38 cellular contexts compared by ENCODE assay signal in genomic region chr1:182251561-182251960, GRCh38.
"Had no signal": no experiment of that assay in that cellular context is flagged by ENCODE, and none has a peak within 500 bp of the region (broad histone marks: within the 10 kb centered on the region; RNA-seq: fewer than 3 reads in every experiment).

No MANE protein-coding gene starts in this region.

- H3K27me3 Mint-ChIP-seq: activated naive CD4-positive, alpha-beta T cell treated with anti-CD3 and anti-CD28 coated beads, Interleukin-2, amount 10 ng/mL, durations not matched to agents 7 days and 5 days; activated naive CD4-positive, alpha-beta T cell treated with anti-CD3 and anti-CD28 coated beads, Interleukin-2, amount 50 U/mL, for 24 hours; activated naive CD8-positive, alpha-beta T cell; activated naive CD8-positive, alpha-beta T cell treated with anti-CD3 and anti-CD28 coated beads for 36 hours; activated naive CD8-positive, alpha-beta T cell treated with anti-CD3 and anti-CD28 coated beads, Interleukin-2, amount 10 ng/mL, durations not matched to agents 7 days and 5 days; activated naive CD8-positive, alpha-beta T cell treated with anti-CD3 and anti-CD28 coated beads, Interleukin-2, amount 50 U/mL, for 24 hours; activated T-cell treated with anti-CD3 and anti-CD28 coated beads, Interleukin-2, amount 50 U/mL, for 24 hours; activated T-helper 17 cell treated with anti-CD3 and anti-CD28 coated beads, Interleukin-2, amount 50 U/mL, for 72 hours; brain; central memory CD8-positive, alpha-beta T cell had no signal

- H3K4me1 Mint-ChIP-seq: brain had no signal

- H3K27me3 ChIP-seq: adrenal gland, ascending aorta, body of pancreas, brain microvascular endothelial cell, breast epithelium had no signal

- H3K36me3 ChIP-seq: adrenal gland, ascending aorta, brain microvascular endothelial cell, breast epithelium, cardiac muscle cell had no signal

- H3K4me1 ChIP-seq: adrenal gland, ascending aorta, body of pancreas, breast epithelium had no signal

- H3K9me3 ChIP-seq: adrenal gland, ascending aorta, body of pancreas, breast epithelium had no signal

- H3K4me3 ChIP-seq: adrenal gland, ascending aorta, body of pancreas, breast epithelium, cardiac muscle cell had no signal

- H3K27ac Mint-ChIP-seq: activated naive CD4-positive, alpha-beta T cell treated with anti-CD3 and anti-CD28 coated beads for 36 hours; activated naive CD4-positive, alpha-beta T cell treated with anti-CD3 and anti-CD28 coated beads, Interleukin-2, amount 10 ng/mL, durations not matched to agents 7 days and 5 days; activated naive CD4-positive, alpha-beta T cell treated with anti-CD3 and anti-CD28 coated beads, Interleukin-2, amount 50 U/mL, for 24 hours; activated naive CD4-positive, alpha-beta T cell treated with anti-CD3 and anti-CD28 coated beads, Interleukin-2, amount 50 U/mL, for 72 hours; activated naive CD8-positive, alpha-beta T cell; activated naive CD8-positive, alpha-beta T cell treated with anti-CD3 and anti-CD28 coated beads for 36 hours; activated naive CD8-positive, alpha-beta T cell treated with anti-CD3 and anti-CD28 coated beads, Interleukin-2, amount 10 ng/mL, durations not matched to agents 7 days and 5 days; activated naive CD8-positive, alpha-beta T cell treated with anti-CD3 and anti-CD28 coated beads, Interleukin-2, amount 50 U/mL, for 24 hours; activated T-cell treated with anti-CD3 and anti-CD28 coated beads, Interleukin-2, amount 50 U/mL, for 24 hours; activated T-helper 1 cell treated with anti-CD3 and anti-CD28 coated beads, Interleukin-12 subunit alpha, Interleukin-12 subunit beta, Interleukin-2, Interleukin-4 antibody, amounts not matched to agents 30 ng/mL and 10 ng/mL and 1 ng/mL, durations not matched to agents 14 hours and 24 hours and 36 hours; activated T-helper 17 cell treated with anti-CD3 and anti-CD28 coated beads, Interleukin-2, amount 50 U/mL, for 72 hours; activated T-helper 2 cell treated with anti-CD3 and anti-CD28 coated beads, Interferon-gamma antibody, Interleukin-2, Interleukin-4, amounts not matched to agents 10 μg/mL and 5 μg/mL and 100 μg/mL, durations not matched to agents 14 hours and 24 hours and 36 hours; brain had no signal

- FAIRE-seq: astrocyte, bronchial epithelial cell had no signal

- H3K9me3 Mint-ChIP-seq: activated naive CD4-positive, alpha-beta T cell treated with anti-CD3 and anti-CD28 coated beads for 36 hours; activated naive CD4-positive, alpha-beta T cell treated with anti-CD3 and anti-CD28 coated beads, Interleukin-2, amount 10 ng/mL, durations not matched to agents 7 days and 5 days; activated naive CD4-positive, alpha-beta T cell treated with anti-CD3 and anti-CD28 coated beads, Interleukin-2, amount 50 U/mL, for 24 hours; activated naive CD8-positive, alpha-beta T cell treated with anti-CD3 and anti-CD28 coated beads for 36 hours; activated naive CD8-positive, alpha-beta T cell treated with anti-CD3 and anti-CD28 coated beads, Interleukin-2, amount 10 ng/mL, durations not matched to agents 7 days and 5 days; activated naive CD8-positive, alpha-beta T cell treated with anti-CD3 and anti-CD28 coated beads, Interleukin-2, amount 50 U/mL, for 24 hours; activated T-cell treated with anti-CD3 and anti-CD28 coated beads, Interleukin-2, amount 50 U/mL, for 4 hours; activated T-helper 1 cell treated with anti-CD3 and anti-CD28 coated beads, Interleukin-12 subunit alpha, Interleukin-12 subunit beta, Interleukin-2, Interleukin-4 antibody, amounts not matched to agents 30 ng/mL and 10 ng/mL and 1 ng/mL, durations not matched to agents 14 hours and 24 hours and 36 hours; activated T-helper 17 cell treated with anti-CD3 and anti-CD28 coated beads, Interleukin-2, amount 50 U/mL, for 72 hours; activated T-helper 2 cell treated with anti-CD3 and anti-CD28 coated beads, Interferon-gamma antibody, Interleukin-2, Interleukin-4, amounts not matched to agents 10 μg/mL and 5 μg/mL and 100 μg/mL, durations not matched to agents 14 hours and 24 hours and 36 hours; brain; central memory CD8-positive, alpha-beta T cell had no signal

- ATAC-seq: activated naive CD4-positive, alpha-beta T cell treated with anti-CD3 and anti-CD28 coated beads, Interleukin-2, amount 50 U/mL, for 72 hours; activated naive CD8-positive, alpha-beta T cell treated with anti-CD3 and anti-CD28 coated beads, Interleukin-2, amount 50 U/mL, for 24 hours; activated T-cell treated with anti-CD3 and anti-CD28 coated beads, Interleukin-2, amount 50 U/mL, for 4 hours; activated T-helper 17 cell treated with anti-CD3 and anti-CD28 coated beads, Interleukin-2, amount 50 U/mL, for 72 hours; body of pancreas had no signal

- H3K36me3 Mint-ChIP-seq: activated naive CD4-positive, alpha-beta T cell treated with anti-CD3 and anti-CD28 coated beads, Interleukin-2, amount 10 ng/mL, durations not matched to agents 7 days and 5 days; activated naive CD8-positive, alpha-beta T cell; activated naive CD8-positive, alpha-beta T cell treated with anti-CD3 and anti-CD28 coated beads for 36 hours; activated naive CD8-positive, alpha-beta T cell treated with anti-CD3 and anti-CD28 coated beads, Interleukin-2, amount 10 ng/mL, durations not matched to agents 7 days and 5 days; brain had no signal

- H3K4me3 Mint-ChIP-seq: activated naive CD4-positive, alpha-beta T cell treated with anti-CD3 and anti-CD28 coated beads for 36 hours; activated naive CD4-positive, alpha-beta T cell treated with anti-CD3 and anti-CD28 coated beads, Interleukin-2, amount 10 ng/mL, durations not matched to agents 7 days and 5 days; activated naive CD4-positive, alpha-beta T cell treated with anti-CD3 and anti-CD28 coated beads, Interleukin-2, amount 50 U/mL, for 24 hours; activated naive CD8-positive, alpha-beta T cell; activated naive CD8-positive, alpha-beta T cell treated with anti-CD3 and anti-CD28 coated beads for 36 hours; activated naive CD8-positive, alpha-beta T cell treated with anti-CD3 and anti-CD28 coated beads, Interleukin-2, amount 10 ng/mL, durations not matched to agents 7 days and 5 days; activated naive CD8-positive, alpha-beta T cell treated with anti-CD3 and anti-CD28 coated beads, Interleukin-2, amount 50 U/mL, for 24 hours; activated T-cell treated with anti-CD3 and anti-CD28 coated beads, Interleukin-2, amount 50 U/mL, for 24 hours; activated T-cell treated with anti-CD3 and anti-CD28 coated beads, Interleukin-2, amount 50 U/mL, for 4 hours; activated T-helper 1 cell treated with anti-CD3 and anti-CD28 coated beads, Interleukin-12 subunit alpha, Interleukin-12 subunit beta, Interleukin-2, Interleukin-4 antibody, amounts not matched to agents 30 ng/mL and 10 ng/mL and 1 ng/mL, durations not matched to agents 14 hours and 24 hours and 36 hours; activated T-helper 17 cell treated with anti-CD3 and anti-CD28 coated beads, Interleukin-2, amount 50 U/mL, for 72 hours; brain; central memory CD8-positive, alpha-beta T cell had no signal

- DNase-seq: activated effector memory CD4-positive, alpha-beta T cell treated with anti-CD3 and anti-CD28 coated beads, Interleukin-2, amount 50 U/mL, for 16 hours; activated effector memory CD4-positive, alpha-beta T cell treated with Interleukin-2 at 50 U/mL for 16 hours; activated gamma-delta T cell; activated gamma-delta T cell treated with Interleukin-2 at 50 U/mL for 16 hours; activated naive CD4-positive, alpha-beta T cell; activated naive CD4-positive, alpha-beta T cell treated with anti-CD3 and anti-CD28 coated beads for 36 hours; activated naive CD4-positive, alpha-beta T cell treated with anti-CD3 and anti-CD28 coated beads, Interleukin-2, amount 10 ng/mL, durations not matched to agents 7 days and 5 days; activated naive CD4-positive, alpha-beta T cell treated with anti-CD3 and anti-CD28 coated beads, Interleukin-2, amount 50 U/mL, for 16 hours; activated naive CD4-positive, alpha-beta T cell treated with Interleukin-2 at 50 U/mL for 16 hours; activated naive CD8-positive, alpha-beta T cell treated with anti-CD3 and anti-CD28 coated beads for 36 hours; activated naive CD8-positive, alpha-beta T cell treated with anti-CD3 and anti-CD28 coated beads, Interleukin-2, amount 10 ng/mL, durations not matched to agents 7 days and 5 days; activated naive CD8-positive, alpha-beta T cell treated with anti-CD3 and anti-CD28 coated beads, Interleukin-2, amount 50 U/mL, for 24 hours; activated T-cell treated with anti-CD3 and anti-CD28 coated beads, Interleukin-2, amount 50 U/mL, for 24 hours; activated T-cell treated with anti-CD3 and anti-CD28 coated beads, Interleukin-2, amount 50 U/mL, for 4 hours; activated T-cell treated with anti-CD3 and anti-CD28 coated beads, Interleukin-2, amount 50 U/mL, for 48 hours; adrenal gland; amniotic stem cell; amygdala; anterior cingulate cortex; aorta; body of pancreas; brain microvascular endothelial cell; caudate nucleus; central memory CD4-positive, alpha-beta T cell; cerebellar nuclear complex had no signal

- H3K27ac ChIP-seq: adrenal gland, ascending aorta, body of pancreas, brain microvascular endothelial cell, breast epithelium, cardiac muscle cell had no signal
